In genomic region chr18:5970032-5970431, GRCh38 we compare ENCODE assay signal across 20 cellular contexts.
A peak's percentile ranks its signal among the peaks of the same experiment; 100 is the strongest.
DNase-seq lines count a peak whose midpoint lies in the region; ATAC-seq, FAIRE-seq and TF ChIP-seq lines count a peak whose summit lies in the region.
"Had no signal": no experiment of that assay in that cellular context is flagged by ENCODE, and none has a peak within 500 bp of the region (broad histone marks: within the 10 kb centered on the region; RNA-seq: fewer than 3 reads in every experiment).

No MANE protein-coding gene starts in this region.

- DNase-seq in activated CD4-positive, alpha-beta T cell treated with anti-CD3 and anti-CD28 coated beads for 48 hours = peak; percentile 5
- no peak for DNase-seq in activated CD4-positive, alpha-beta T cell treated with anti-CD3 and anti-CD28 coated beads, Interleukin-2, amount 50 U/mL, for 4 hours
- DNase-seq in activated naive CD8-positive, alpha-beta T cell treated with anti-CD3 and anti-CD28 coated beads for 36 hours = peak; percentile 11
- no peak for DNase-seq in left lobe of liver (ENCODE audit: low spot score)
- peak; percentile 79 for DNase-seq in superior temporal gyrus (ENCODE audit: extremely low spot score)
- no peak for DNase-seq in SKM-1 (lab: John Stamatoyannopoulos, UW; ENCODE audit: unreplicated experiment)
- DNase-seq in H54 (ENCODE audit: insufficient read length, low spot score) = no peak
- DNase-seq: activated CD4-positive, alpha-beta T cell treated with anti-CD3 and anti-CD28 coated beads, Interleukin-2, amount 50 U/mL, for 1 hour; adrenal gland; CD4-positive, alpha-beta memory T cell; effector memory CD8-positive, alpha-beta T cell; HCEC 1CT; NCI-H2107; nephron progenitor cell; Right ventricle myocardium superior; T-helper 9 cell had no signal

- no peak overlapping the region for H3K27ac Mint-ChIP-seq in activated naive CD8-positive, alpha-beta T cell treated with anti-CD3 and anti-CD28 coated beads for 36 hours
- H3K27ac Mint-ChIP-seq: activated T-cell treated with anti-CD3 and anti-CD28 coated beads, Interleukin-2, amount 50 U/mL, for 72 hours; CD4-positive, alpha-beta memory T cell; effector memory CD8-positive, alpha-beta T cell; nephron progenitor cell had no signal

- peaks cover 19% of the 10 kb centered on the region for H3K4me1 Mint-ChIP-seq in activated naive CD8-positive, alpha-beta T cell treated with anti-CD3 and anti-CD28 coated beads for 36 hours
- H3K4me1 Mint-ChIP-seq: central memory CD8-positive, alpha-beta T cell had no signal

- FAIRE-seq in H54 (lab: Jason Lieb, UNC) = no peak
- FAIRE-seq: A204.1 had no signal

- no peak overlapping the region for H3K4me3 Mint-ChIP-seq in activated naive CD8-positive, alpha-beta T cell treated with anti-CD3 and anti-CD28 coated beads for 36 hours
- H3K4me3 Mint-ChIP-seq: activated T-cell treated with anti-CD3 and anti-CD28 coated beads, Interleukin-2, amount 50 U/mL, for 72 hours; CD4-positive, alpha-beta memory T cell; central memory CD8-positive, alpha-beta T cell; effector memory CD8-positive, alpha-beta T cell; nephron progenitor cell had no signal

- no peaks in the 10 kb centered on the region for H3K9me3 Mint-ChIP-seq in activated naive CD8-positive, alpha-beta T cell treated with anti-CD3 and anti-CD28 coated beads for 36 hours
- H3K9me3 Mint-ChIP-seq: activated T-cell treated with anti-CD3 and anti-CD28 coated beads, Interleukin-2, amount 50 U/mL, for 72 hours; CD4-positive, alpha-beta memory T cell; central memory CD8-positive, alpha-beta T cell; nephron progenitor cell had no signal

- H3K27me3 Mint-ChIP-seq in activated naive CD8-positive, alpha-beta T cell treated with anti-CD3 and anti-CD28 coated beads for 36 hours = no peaks in the 10 kb centered on the region
- H3K27me3 Mint-ChIP-seq: CD4-positive, alpha-beta memory T cell; central memory CD8-positive, alpha-beta T cell; effector memory CD8-positive, alpha-beta T cell had no signal

- ATAC-seq in left lobe of liver = peak; percentile 60
- ATAC-seq in HG03442 (IDR thresholded peaks at IDR 0.05; ENCODE audit: unreplicated experiment) = no peak
- ATAC-seq: effector memory CD8-positive, alpha-beta T cell had no signal

- no peak for TF ChIP-seq POLR2A in H54 (IDR thresholded peaks at IDR 0.05; ENCODE audit: low read depth, low read length)

- H3K36me3 Mint-ChIP-seq in activated naive CD8-positive, alpha-beta T cell treated with anti-CD3 and anti-CD28 coated beads for 36 hours = no peaks in the 10 kb centered on the region
- H3K36me3 Mint-ChIP-seq: CD4-positive, alpha-beta memory T cell had no signal

Comparison
In these comparisons a context has a peak if more than half of its experiments do, and no peak if none do; other contexts are left out.
1. DNase-seq: peak in activated CD4-positive, alpha-beta T cell treated with anti-CD3 and anti-CD28 coated beads for 48 hours (single experiment), activated naive CD8-positive, alpha-beta T cell treated with anti-CD3 and anti-CD28 coated beads for 36 hours (single experiment) and superior temporal gyrus (single experiment); none in activated CD4-positive, alpha-beta T cell treated with anti-CD3 and anti-CD28 coated beads, Interleukin-2, amount 50 U/mL, for 4 hours (0 of 2), left lobe of liver (single experiment), SKM-1 (single experiment) and H54 (single experiment).